In the genomic region with DNA sequence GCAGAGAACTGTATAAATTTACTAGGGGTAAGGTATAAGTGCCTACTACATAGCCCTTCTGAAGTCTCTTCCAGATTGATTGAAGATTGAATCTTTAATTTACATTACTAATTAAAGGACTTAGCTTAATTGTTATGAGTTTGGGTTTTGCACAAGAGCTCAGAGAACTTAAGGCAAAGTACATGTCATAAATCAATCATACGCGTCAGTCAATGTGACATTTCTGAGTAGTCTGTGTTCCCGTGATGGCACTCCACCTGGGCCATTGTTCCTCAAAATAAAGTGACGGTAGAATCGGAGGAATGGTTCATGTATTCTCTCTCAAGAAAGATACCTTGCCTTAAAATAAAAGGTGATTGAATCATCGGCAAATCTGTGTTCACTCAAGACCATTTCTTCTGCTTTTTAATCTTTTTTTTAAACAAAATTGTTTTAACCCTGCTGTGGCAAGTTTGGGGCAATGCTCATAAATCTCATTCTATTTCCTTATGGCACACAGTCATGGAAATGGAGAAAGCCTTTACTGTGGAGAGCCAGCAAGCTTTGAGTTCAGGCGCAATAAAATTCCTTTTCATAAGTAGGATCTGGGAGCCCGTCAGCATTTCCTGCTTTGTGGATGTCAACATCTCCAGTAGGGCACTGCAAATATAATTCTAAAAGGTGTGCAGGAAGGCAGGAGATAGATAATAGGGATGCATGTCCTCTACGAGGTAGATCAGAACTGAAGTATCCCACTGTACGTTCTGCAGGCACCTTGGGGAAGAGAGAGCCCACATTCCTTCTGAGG, we compare ENCODE assay signal across 20 cellular contexts.
DNase-seq lines count a peak whose midpoint lies in the region; ATAC-seq, FAIRE-seq and TF ChIP-seq lines count a peak whose summit lies in the region.
"Had no signal": no experiment of that assay in that cellular context is flagged by ENCODE, and none has a peak within 500 bp of the region (broad histone marks: within the 10 kb centered on the region; RNA-seq: fewer than 3 reads in every experiment).

No MANE protein-coding gene starts in this region.

- POLR2A ChIA-PET in HEK293T (lab: Yijun Ruan, JAX) (no interaction called here), K562 (lab: Yijun Ruan, JAX) (no interaction called here)

- no peaks in the 10 kb centered on the region for H3K36me3 Mint-ChIP-seq in activated naive CD4-positive, alpha-beta T cell treated with anti-CD3 and anti-CD28 coated beads for 36 hours (ENCODE audit: low read depth)
- no peaks in the 10 kb centered on the region for H3K36me3 Mint-ChIP-seq in activated T-cell treated with anti-CD3 and anti-CD28 coated beads, Interleukin-2, amount 50 U/mL, for 24 hours (ENCODE audit: low read depth)
- H3K36me3 Mint-ChIP-seq: CD4-positive, CD25-positive, alpha-beta regulatory T cell; CD8-positive, alpha-beta T cell had no signal

- H3K4me2 ChIP-seq in K562 (ENCODE audit: insufficient read depth, low read length) = no peak overlapping the region
- H3K4me2 ChIP-seq: A549, BLaER1 had no signal

- H3K4me1 ChIP-seq in K562 (replicated peaks in 1 of 2; ENCODE audit: control insufficient read depth in 2 of 2, insufficient read depth in 2 of 2, low read length in 2 of 2) (no peaks in the 10 kb centered on the region), mucosa of descending colon (ENCODE audit: low read depth) (no peaks in the 10 kb centered on the region)
- H3K4me1 ChIP-seq: A549, BLaER1, Caco-2, HAP-1 had no signal

- FAIRE-seq in K562 (lab: Jason Lieb, UNC) = no peak
- FAIRE-seq: A549, G401.6, GM12892, H54 had no signal

- H3K9me3 ChIP-seq in K562 (replicated peaks; ENCODE audit: control insufficient read depth, insufficient read depth, low read depth, low read length) = no peaks in the 10 kb centered on the region
- no peaks in the 10 kb centered on the region for H3K9me3 ChIP-seq in mucosa of descending colon
- H3K9me3 ChIP-seq: HAP-1 had no signal

- no peak overlapping the region for H3K27ac ChIP-seq in K562 (ENCODE audit: extremely low read depth, low read depth, low read length)
- H3K27ac ChIP-seq: A549, BLaER1, C4-2B had no signal

- no peak overlapping the region for H2AFZ ChIP-seq in K562 (ENCODE audit: low read depth, low read length)

- WGBS in K562 (ENCODE audit: insufficient coverage, low coverage, missing lambda C conversion rate) = 2% methylated on average over 10 of the region's 10 CpGs

- no peak overlapping the region for H3K27ac Mint-ChIP-seq in activated naive CD4-positive, alpha-beta T cell treated with anti-CD3 and anti-CD28 coated beads for 36 hours
- H3K27ac Mint-ChIP-seq in activated T-cell treated with anti-CD3 and anti-CD28 coated beads, Interleukin-2, amount 50 U/mL, for 24 hours = no peak overlapping the region
- H3K27ac Mint-ChIP-seq: CD4-positive, CD25-positive, alpha-beta regulatory T cell; CD8-positive, alpha-beta T cell had no signal

- BruUV-seq in K562 (replicated peaks; lab: Mats Ljungman, UMichigan) = no TSS peak

- H3K9me1 ChIP-seq in K562 (ENCODE audit: control insufficient read depth, insufficient read depth, low read length) = no peaks in the 10 kb centered on the region

- H3K4me3 Mint-ChIP-seq in activated naive CD4-positive, alpha-beta T cell treated with anti-CD3 and anti-CD28 coated beads for 36 hours = no peak overlapping the region
- no peak overlapping the region for H3K4me3 Mint-ChIP-seq in activated T-cell treated with anti-CD3 and anti-CD28 coated beads, Interleukin-2, amount 50 U/mL, for 24 hours
- H3K4me3 Mint-ChIP-seq: CD4-positive, CD25-positive, alpha-beta regulatory T cell; CD8-positive, alpha-beta T cell had no signal

- H3K27me3 Mint-ChIP-seq in activated naive CD4-positive, alpha-beta T cell treated with anti-CD3 and anti-CD28 coated beads for 36 hours (ENCODE audit: low read depth) = peaks cover 12% of the 10 kb centered on the region
- H3K27me3 Mint-ChIP-seq in activated T-cell treated with anti-CD3 and anti-CD28 coated beads, Interleukin-2, amount 50 U/mL, for 24 hours = peaks cover 36% of the 10 kb centered on the region

- TF ChIP-seq CTCF in K562 (IDR thresholded peaks at IDR 0.05 in 2 of 3, conservative IDR thresholded peaks at IDR 0.05 in 1 of 3; ENCODE audit: insufficient read depth in 2 of 3, low read depth in 1 of 3, low read length in 3 of 3) (no peak), mucosa of descending colon (IDR thresholded peaks at IDR 0.05) (no peak)

- TF ChIP-seq POLR2A in K562 (conservative IDR thresholded peaks at IDR 0.05) = no peak

- H3K36me3 ChIP-seq in K562 (ENCODE audit: control insufficient read depth, insufficient read depth, low read length) (no peaks in the 10 kb centered on the region), mucosa of descending colon (ENCODE audit: low read depth) (no peaks in the 10 kb centered on the region)
- H3K36me3 ChIP-seq: BLaER1, HAP-1 had no signal

- DNase-seq in HEK293T (ENCODE audit: extremely low spot score) (no peak), K562 (ENCODE audit: extremely low read depth in 1 of 4, low spot score in 3 of 4) (no peak), mucosa of descending colon (no peak), cerebellum (ENCODE audit: low spot score) (no peak)
- no peak for DNase-seq in activated naive CD4-positive, alpha-beta T cell treated with anti-CD3 and anti-CD28 coated beads for 36 hours
- DNase-seq in activated T-cell treated with anti-CD3 and anti-CD28 coated beads, Interleukin-2, amount 50 U/mL, for 24 hours = no peak
- DNase-seq: 8988T; Caco-2; CD4-positive, CD25-positive, alpha-beta regulatory T cell; CD8-positive, alpha-beta T cell; DMS153; DND-41; GOT3 had no signal

- H3K9ac ChIP-seq in K562 (ENCODE audit: insufficient read depth in 1 of 2, low read depth in 2 of 2, low read length in 2 of 2) = no peak overlapping the region
- H3K9ac ChIP-seq: BLaER1 had no signal

- no peak overlapping the region for H3K4me3 ChIP-seq in K562
- no peak overlapping the region for H3K4me3 ChIP-seq in mucosa of descending colon
- H3K4me3 ChIP-seq: A549, BLaER1, HAP-1 had no signal

- peaks cover 5% of the 10 kb centered on the region for H3K9me3 Mint-ChIP-seq in activated naive CD4-positive, alpha-beta T cell treated with anti-CD3 and anti-CD28 coated beads for 36 hours
- peaks cover 7% of the 10 kb centered on the region for H3K9me3 Mint-ChIP-seq in activated T-cell treated with anti-CD3 and anti-CD28 coated beads, Interleukin-2, amount 50 U/mL, for 24 hours

- TF ChIP-seq EP300 in K562 (IDR thresholded peaks at IDR 0.05; ENCODE audit: low read length) = no peak

- intact Hi-C loops in K562 (cut with micrococcal nuclease) = no loop called here
- intact Hi-C loops in mucosa of descending colon (cut with DNase I, micrococcal nuclease) = no loop called here
- intact Hi-C loops in activated naive CD4-positive, alpha-beta T cell treated with anti-CD3 and anti-CD28 coated beads for 36 hours (cut with micrococcal nuclease) = no loop called here

- peaks cover 0 to 2% of the 10 kb centered on the region in 2 experiments; a peak in 1 of 5 replicates for H3K27me3 ChIP-seq in K562 (ENCODE audit: control insufficient read depth in 2 of 2, insufficient read depth in 2 of 2, low read length in 2 of 2)
- H3K27me3 ChIP-seq: BLaER1 had no signal

- H3K4me1 Mint-ChIP-seq in activated naive CD4-positive, alpha-beta T cell treated with anti-CD3 and anti-CD28 coated beads for 36 hours (ENCODE audit: low read depth) = no peaks in the 10 kb centered on the region
- no peaks in the 10 kb centered on the region for H3K4me1 Mint-ChIP-seq in activated T-cell treated with anti-CD3 and anti-CD28 coated beads, Interleukin-2, amount 50 U/mL, for 24 hours (ENCODE audit: low read depth)
- H3K4me1 Mint-ChIP-seq: CD4-positive, CD25-positive, alpha-beta regulatory T cell had no signal

- ATAC-seq in K562 (no peak), mucosa of descending colon (peak; percentile 86)
- ATAC-seq: A549; CD8-positive, alpha-beta T cell had no signal

- CTCF ChIA-PET in HEK293T (lab: Yijun Ruan, JAX) (interaction anchor here (0.6 kb wide), 1 partner anchor 31 kb away, joined by 3 read pairs; no protein-coding TSS in a partner anchor), K562 (lab: Yijun Ruan, JAX; ENCODE audit: low intra/inter-chr PET ratio) (no interaction called here)
- CTCF ChIA-PET in activated naive CD4-positive, alpha-beta T cell treated with anti-CD3 and anti-CD28 coated beads for 36 hours (lab: Charles Lee) = no interaction called here

- no peak for TF ChIP-seq RAD21 in K562 (CRISPR knock-in tag; conservative IDR thresholded peaks at IDR 0.05 in 1 of 2, IDR thresholded peaks at IDR 0.05 in 1 of 2)

- H3K79me2 ChIP-seq in K562 (ENCODE audit: control insufficient read depth, insufficient read depth, low read length) = no peaks in the 10 kb centered on the region

- no peaks in the 10 kb centered on the region for H4K20me1 ChIP-seq in K562 (replicated peaks; ENCODE audit: control insufficient read depth, insufficient read depth, low read length)
- H4K20me1 ChIP-seq: BLaER1 had no signal

- in situ Hi-C loops in K562 (cut with MboI) = no loop called here

TF ChIP-seq in HEK293T, 16 proteins besides CTCF, POLR2A, EP300 and RAD21:
- TF ChIP-seq, protein P1, sequence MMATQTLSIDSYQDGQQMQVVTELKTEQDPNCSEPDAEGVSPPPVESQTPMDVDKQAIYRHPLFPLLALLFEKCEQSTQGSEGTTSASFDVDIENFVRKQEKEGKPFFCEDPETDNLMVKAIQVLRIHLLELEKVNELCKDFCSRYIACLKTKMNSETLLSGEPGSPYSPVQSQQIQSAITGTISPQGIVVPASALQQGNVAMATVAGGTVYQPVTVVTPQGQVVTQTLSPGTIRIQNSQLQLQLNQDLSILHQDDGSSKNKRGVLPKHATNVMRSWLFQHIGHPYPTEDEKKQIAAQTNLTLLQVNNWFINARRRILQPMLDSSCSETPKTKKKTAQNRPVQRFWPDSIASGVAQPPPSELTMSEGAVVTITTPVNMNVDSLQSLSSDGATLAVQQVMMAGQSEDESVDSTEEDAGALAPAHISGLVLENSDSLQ (IDR thresholded peaks at IDR 0.05) = peak; percentile 84
- no peak for TF ChIP-seq FOXA1 (IDR thresholded peaks at IDR 0.05)

TF ChIP-seq in K562, 482 proteins besides CTCF, POLR2A, EP300 and RAD21 (continues in another document):
- no peak for TF ChIP-seq NBN (IDR thresholded peaks at IDR 0.05; ENCODE audit: low read depth)
- no peak for TF ChIP-seq RUNX1 (IDR thresholded peaks at IDR 0.05; ENCODE audit: low read depth)
- no peak for TF ChIP-seq TCFL5 (CRISPR knock-in tag; conservative IDR thresholded peaks at IDR 0.05)
- TF ChIP-seq RFX1 (IDR thresholded peaks at IDR 0.05) = no peak
- TF ChIP-seq MEIS2 (IDR thresholded peaks at IDR 0.05; ENCODE audit: partially characterized antibody) = peak; percentile 45
- no peak for TF ChIP-seq CBX8 (IDR thresholded peaks at IDR 0.05; ENCODE audit: borderline replicate concordance, extremely low read depth, low read depth, low read length, poor library complexity, severe bottlenecking)
- TF ChIP-seq MTA1 (IDR thresholded peaks at IDR 0.05; ENCODE audit: borderline replicate concordance) = no peak
- TF ChIP-seq CEBPB (tag; IDR thresholded peaks at IDR 0.05) = no peak
- TF ChIP-seq DPF2 (IDR thresholded peaks at IDR 0.05) = no peak
- TF ChIP-seq FUS (optimal IDR thresholded peaks at IDR 0.05; ENCODE audit: low read depth, low read length) = no peak
